Comparison of ENCODE assay signal across 14 cellular contexts in the genomic region with DNA sequence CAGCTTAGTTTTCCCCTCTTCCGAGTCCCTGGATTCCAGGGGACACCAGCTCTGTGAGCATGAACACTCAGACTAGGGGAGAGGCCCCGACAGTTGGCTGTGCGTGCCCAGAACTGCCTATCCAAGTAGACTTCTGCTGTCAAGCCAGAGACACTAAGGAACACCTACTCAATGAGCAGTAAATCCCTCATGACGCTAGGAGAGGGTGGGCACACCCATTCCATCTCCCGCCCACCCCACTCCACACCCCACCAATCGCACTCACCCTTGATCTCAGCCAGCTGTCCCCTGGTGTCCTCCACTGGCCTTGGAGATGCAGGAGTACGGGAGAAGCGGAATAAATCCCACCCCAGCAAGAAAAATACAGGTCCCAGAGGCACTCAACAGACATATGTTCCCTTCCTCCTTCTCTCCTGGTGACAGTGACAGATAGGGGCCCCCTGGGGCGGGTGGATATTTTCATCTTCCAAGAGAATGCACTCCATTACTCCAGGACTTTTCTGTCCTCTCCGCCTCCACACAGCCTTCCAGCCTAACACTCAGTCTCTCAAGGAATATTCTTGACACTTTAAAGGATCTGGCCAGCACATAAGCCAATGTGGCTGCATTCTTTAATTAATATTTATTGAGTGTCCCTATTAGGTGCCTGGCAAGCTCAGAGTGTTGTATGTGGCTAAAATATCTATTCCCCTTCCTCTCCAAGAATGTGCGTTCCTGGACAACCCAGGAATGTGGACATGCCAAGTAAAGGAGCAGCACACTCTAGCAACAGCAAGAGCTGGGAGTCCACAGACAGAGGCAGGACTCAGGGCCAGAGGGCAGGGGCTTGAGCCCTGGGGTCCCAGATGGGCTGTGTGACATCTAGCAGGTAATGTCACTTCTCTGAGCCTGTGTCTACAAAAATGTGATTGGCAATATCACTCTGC. TPM values are rescaled to one million over a fixed set of nuclear protein-coding genes. Genes with fewer than 3 reads are reported as not detected.
A peak's percentile ranks its signal among the peaks of the same experiment; 100 is the strongest.
DNase-seq lines count a peak whose midpoint lies in the region.
"Had no signal": no experiment of that assay in that cellular context is flagged by ENCODE, and none has a peak within 500 bp of the region (broad histone marks: within the 10 kb centered on the region; RNA-seq: fewer than 3 reads in every experiment).

No MANE protein-coding gene starts in this region.

- no peaks in the 10 kb centered on the region for H3K36me3 ChIP-seq in rectal smooth muscle tissue (ENCODE audit: control insufficient read depth, insufficient read depth, low read length)
- H3K36me3 ChIP-seq: prostate gland had no signal

- peak overlapping the region; percentile 55 for H3K27ac ChIP-seq in rectal smooth muscle tissue (ENCODE audit: low read depth, low read length)
- H3K27ac ChIP-seq: prostate gland, testis had no signal

- peaks cover 2% of the 10 kb centered on the region for H3K4me1 ChIP-seq in rectal smooth muscle tissue (ENCODE audit: control insufficient read depth, insufficient read depth, low read length)
- H3K4me1 ChIP-seq: prostate gland, testis had no signal

- H3K27me3 ChIP-seq in rectal smooth muscle tissue (ENCODE audit: control insufficient read depth, insufficient read depth, low read length) = no peaks in the 10 kb centered on the region
- H3K27me3 ChIP-seq: testis had no signal

- H3K4me3 ChIP-seq in rectal smooth muscle tissue (ENCODE audit: low read length) = no peak overlapping the region
- H3K4me3 ChIP-seq: prostate gland, testis had no signal

- H3K9ac ChIP-seq in rectal smooth muscle tissue (ENCODE audit: low read length) = no peak overlapping the region

- DNase-seq in EH (ENCODE audit: low read depth) = peak; percentile 58
- peak; percentile 85 for DNase-seq in NCI-H524 treated with DMSO at 0.1 percent for 48 hours (lab: John Stamatoyannopoulos, UW)
- DNase-seq in iPS-NIHi11 (ENCODE audit: low spot score) = peak; percentile 4
- no peak for DNase-seq in A172 (ENCODE audit: low spot score)
- no peak for DNase-seq in hepatic stellate cell (ENCODE audit: low spot score)
- no peak for DNase-seq in LoVo (ENCODE audit: low spot score)
- DNase-seq in dedifferentiated amniotic fluid mesenchymal stem cell (ENCODE audit: extremely low spot score) = no peak
- DNase-seq: activated CD4-positive, alpha-beta T cell treated with anti-CD3 and anti-CD28 coated beads for 4 hours; caudate nucleus; MM.1S; SIG-M5; testis had no signal

RNA-seq across cellular contexts. Expression of a gene that starts 13.1 kb away (rescaled TPM):
- total RNA-seq in A172 (2014; rRNA removed; shearing (Covaris generic)) = 6.2 and 8.5 TPM in 2 replicates

Comparison
In these comparisons a context has a peak if more than half of its experiments do, and no peak if none do; other contexts are left out.
1. DNase-seq: peak in EH (single experiment), NCI-H524 treated with DMSO at 0.1 percent for 48 hours (single experiment) and iPS-NIHi11 (single experiment); none in A172 (single experiment), hepatic stellate cell (single experiment), LoVo (single experiment) and dedifferentiated amniotic fluid mesenchymal stem cell (single experiment).